In genomic region chr1:230292739-230293720, GRCh38 we compare ENCODE assay signal across 14 cellular contexts.
DNase-seq lines count a peak whose midpoint lies in the region; ATAC-seq and TF ChIP-seq lines count a peak whose summit lies in the region.
"Had no signal": no experiment of that assay in that cellular context is flagged by ENCODE, and none has a peak within 500 bp of the region (broad histone marks: within the 10 kb centered on the region; RNA-seq: fewer than 3 reads in every experiment).

No MANE protein-coding gene starts in this region.

- intact Hi-C loops in activated CD8-positive, alpha-beta T cell treated with anti-CD3 and anti-CD28 coated beads for 36 hours (cut with micrococcal nuclease) = no loop called here

- POLR2A ChIA-PET in activated CD8-positive, alpha-beta T cell treated with anti-CD3 and anti-CD28 coated beads for 36 hours (lab: Charles Lee) = interaction anchor here (0.6 kb wide), 1 partner anchor 135 kb away, joined by 3 read pairs; no protein-coding TSS in a partner anchor

- no peak overlapping the region for H3K4me3 Mint-ChIP-seq in activated CD8-positive, alpha-beta T cell treated with anti-CD3 and anti-CD28 coated beads for 36 hours
- H3K4me3 Mint-ChIP-seq: CD4-positive, alpha-beta T cell had no signal

- peak; percentile 27 for TF ChIP-seq CTCF in DOHH2 (IDR thresholded peaks at IDR 0.05; ENCODE audit: low read depth, low read length, poor library complexity, severe bottlenecking)
- TF ChIP-seq CTCF in neural cell (IDR thresholded peaks at IDR 0.05; ENCODE audit: poor library complexity, severe bottlenecking) = no peak
- TF ChIP-seq CTCF in activated CD8-positive, alpha-beta T cell treated with anti-CD3 and anti-CD28 coated beads for 36 hours (IDR thresholded peaks at IDR 0.05) = no peak

- no peak overlapping the region for H2AFZ ChIP-seq in neural cell (ENCODE audit: low read depth, low read length)

- peak overlapping the region; percentile 55 for H3K4me2 ChIP-seq in DOHH2 (ENCODE audit: low read length)
- H3K4me2 ChIP-seq in neural cell (ENCODE audit: low read length) = no peak overlapping the region

- no peak overlapping the region for H3K27ac Mint-ChIP-seq in activated CD8-positive, alpha-beta T cell treated with anti-CD3 and anti-CD28 coated beads for 36 hours
- H3K27ac Mint-ChIP-seq: CD4-positive, alpha-beta T cell had no signal

- no peaks in the 10 kb centered on the region for H3K36me3 Mint-ChIP-seq in activated CD8-positive, alpha-beta T cell treated with anti-CD3 and anti-CD28 coated beads for 36 hours (ENCODE audit: low read depth)

- TF ChIP-seq RAD21 in neural cell (conservative IDR thresholded peaks at IDR 0.05) = no peak

- peak overlapping the region; percentile 61 for H3K27ac ChIP-seq in DOHH2 (ENCODE audit: low read depth, low read length)
- H3K27ac ChIP-seq in neural cell (ENCODE audit: low read length) = peak overlapping the region; percentile 12
- H3K27ac ChIP-seq: right atrium auricular region had no signal

- no peaks in the 10 kb centered on the region for H3K9me2 ChIP-seq in DOHH2 (replicated peaks; ENCODE audit: control insufficient read depth, low read length)
- H3K9me2 ChIP-seq in neural cell (ENCODE audit: insufficient read depth, low read length) = no peaks in the 10 kb centered on the region

- H3K9ac ChIP-seq in neural cell (ENCODE audit: low read length) = peak overlapping the region; percentile 34

- CTCF ChIA-PET in activated CD8-positive, alpha-beta T cell treated with anti-CD3 and anti-CD28 coated beads for 36 hours (lab: Charles Lee) = no interaction called here

- no peak for ATAC-seq in HG03159 (IDR thresholded peaks at IDR 0.05; ENCODE audit: unreplicated experiment)
- no peak for ATAC-seq in activated CD8-positive, alpha-beta T cell treated with anti-CD3 and anti-CD28 coated beads for 36 hours

- peaks cover 5% of the 10 kb centered on the region for H3K4me1 Mint-ChIP-seq in activated CD8-positive, alpha-beta T cell treated with anti-CD3 and anti-CD28 coated beads for 36 hours (ENCODE audit: low read depth)

- no peaks in the 10 kb centered on the region for H3K36me3 ChIP-seq in DOHH2 (ENCODE audit: control insufficient read depth, low read length)
- H3K36me3 ChIP-seq in neural cell (ENCODE audit: insufficient read depth, low read length) = no peaks in the 10 kb centered on the region
- H3K36me3 ChIP-seq: right atrium auricular region had no signal

- H3K9me3 ChIP-seq in DOHH2 (ENCODE audit: control insufficient read depth, insufficient read depth, low read length) = no peaks in the 10 kb centered on the region
- H3K9me3 ChIP-seq in neural cell (ENCODE audit: low read length) = no peaks in the 10 kb centered on the region
- H3K9me3 ChIP-seq: right atrium auricular region had no signal

- 0 out of 2 replicates have a peak, but pooled peaks cover 2% of the 10 kb centered on the region for H3F3A ChIP-seq in DOHH2 (ENCODE audit: control insufficient read depth, insufficient read depth)
- H3F3A ChIP-seq in neural cell (ENCODE audit: insufficient read depth, low read length, poor library complexity, severe bottlenecking) = no peaks in the 10 kb centered on the region

- no peaks in the 10 kb centered on the region for H3K79me2 ChIP-seq in DOHH2 (ENCODE audit: control insufficient read depth, low read length)
- no peaks in the 10 kb centered on the region for H3K79me2 ChIP-seq in neural cell (replicated peaks; ENCODE audit: insufficient read depth, low read length)

- H4K20me1 ChIP-seq in DOHH2 (ENCODE audit: control insufficient read depth, insufficient read depth, low read depth, low read length) = no peaks in the 10 kb centered on the region
- no peaks in the 10 kb centered on the region for H4K20me1 ChIP-seq in neural cell (ENCODE audit: insufficient read depth)

- no peaks in the 10 kb centered on the region for H3K9me3 Mint-ChIP-seq in activated CD8-positive, alpha-beta T cell treated with anti-CD3 and anti-CD28 coated beads for 36 hours
- H3K9me3 Mint-ChIP-seq: CD4-positive, alpha-beta T cell had no signal

- no peak for TF ChIP-seq EP300 in neural cell (conservative IDR thresholded peaks at IDR 0.05; ENCODE audit: poor library complexity, severe bottlenecking)

- peak overlapping the region; percentile 59 for H3K4me3 ChIP-seq in DOHH2 (ENCODE audit: low read length)
- H3K4me3 ChIP-seq in neural cell (ENCODE audit: low read length) = no peak overlapping the region
- H3K4me3 ChIP-seq: right atrium auricular region had no signal

- DNase-seq in NCI-H1930 (lab: John Stamatoyannopoulos, UW) (peak; percentile 51 to 55), SHP77 (lab: John Stamatoyannopoulos, UW) (peak; percentile 46 to 69), HT-29 (ENCODE audit: low spot score) (no peak), ureter (ENCODE audit: low spot score) (no peak)
- DNase-seq in activated CD8-positive, alpha-beta T cell treated with anti-CD3 and anti-CD28 coated beads for 36 hours = no peak
- DNase-seq: amniotic stem cell; effector memory CD4-positive, alpha-beta T cell; T-helper 1 cell; trophoblast cell had no signal

- peaks cover 6% of the 10 kb centered on the region for H3K27me3 Mint-ChIP-seq in activated CD8-positive, alpha-beta T cell treated with anti-CD3 and anti-CD28 coated beads for 36 hours

- H3K27me3 ChIP-seq in DOHH2 (ENCODE audit: control insufficient read depth, low read length) (no peaks in the 10 kb centered on the region), neural cell (ENCODE audit: insufficient read depth, low read depth, low read length) (no peaks in the 10 kb centered on the region)
- H3K27me3 ChIP-seq: right atrium auricular region had no signal

- peaks cover 47% of the 10 kb centered on the region for H3K4me1 ChIP-seq in DOHH2 (ENCODE audit: control insufficient read depth, low read length)
- H3K4me1 ChIP-seq: right atrium auricular region had no signal

TF ChIP-seq in neural cell, 6 proteins besides CTCF, POLR2A, EP300 and RAD21:
- TF ChIP-seq POLR2AphosphoS5 (IDR thresholded peaks at IDR 0.05) (no peak), REST (IDR thresholded peaks at IDR 0.05; ENCODE audit: borderline replicate concordance) (no peak), EZH2 (IDR thresholded peaks at IDR 0.05; ENCODE audit: borderline replicate concordance, insufficient read depth, low read length, poor library complexity, severe bottlenecking) (no peak), SMC3 (conservative IDR thresholded peaks at IDR 0.05; ENCODE audit: poor library complexity) (no peak), MXI1 (conservative IDR thresholded peaks at IDR 0.05; ENCODE audit: poor library complexity, severe bottlenecking) (no peak), TAF1 (IDR thresholded peaks at IDR 0.05; ENCODE audit: low read depth) (no peak)

Comparison
In these comparisons a context has a peak if more than half of its experiments do, and no peak if none do; other contexts are left out.
1. DNase-seq: peak in NCI-H1930 (2 of 2) and SHP77 (2 of 2); none in HT-29 (single experiment), ureter (single experiment) and activated CD8-positive, alpha-beta T cell treated with anti-CD3 and anti-CD28 coated beads for 36 hours (single experiment).